Comparison of ENCODE assay signal across 14 cellular contexts in the genomic region with DNA sequence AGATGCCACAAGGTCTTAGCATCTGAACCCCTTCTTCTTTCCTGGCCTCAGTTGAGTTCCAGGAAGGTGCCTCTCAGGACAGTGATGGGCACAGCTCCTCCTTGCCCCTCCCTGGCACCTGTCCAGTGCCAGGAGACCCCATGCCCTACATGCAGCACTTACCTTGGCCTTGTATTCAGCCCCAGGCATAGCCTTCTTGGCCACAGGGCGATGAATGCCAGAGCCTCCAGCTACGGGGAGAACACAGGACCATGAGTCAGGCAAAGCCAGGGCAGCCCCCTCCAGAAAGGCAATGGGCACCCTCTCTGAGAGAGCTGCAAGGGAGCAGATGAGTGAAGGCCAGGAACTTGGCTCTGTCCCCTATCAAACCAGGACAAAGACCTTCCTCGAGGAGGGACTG. TPM values are rescaled to one million over a fixed set of nuclear protein-coding genes. Genes with fewer than 3 reads are reported as not detected.
DNase-seq lines count a peak whose midpoint lies in the region; ATAC-seq lines count a peak whose summit lies in the region.
"Had no signal": no experiment of that assay in that cellular context is flagged by ENCODE, and none has a peak within 500 bp of the region (broad histone marks: within the 10 kb centered on the region; RNA-seq: fewer than 3 reads in every experiment).

No MANE protein-coding gene starts in this region.

- intact Hi-C loops in dendritic cell treated with granulocyte-macrophage colony-stimulating factor and Interleukin-4, amounts not matched to agents 40 ng/mL and 50 ng/mL, for 4 days (cut with micrococcal nuclease): no loop called here
- intact Hi-C loops in activated CD4-positive, alpha-beta T cell treated with anti-CD3 and anti-CD28 coated beads for 36 hours (cut with DNase I, micrococcal nuclease): loop anchor here in 1 of 2 experiments (10.0 kb wide), 1 partner anchor 284 kb away; no protein-coding TSS in a partner anchor

- peak overlapping the region; percentile 26; the same call in 1 of the 2 replicates for H3K27ac ChIP-seq in BLaER1
- H3K27ac ChIP-seq in BLaER1 treated with 17β-estradiol and CSF1 and Interleukin-3, amounts not matched to agents 10 nM and 100 nM: peak overlapping the region; percentile 54 to 100 (median 99); a peak in 21 of 22 replicates

- H3K27me3 ChIP-seq in BLaER1: no peaks in the 10 kb centered on the region
- H3K27me3 ChIP-seq in BLaER1 treated with 17β-estradiol and CSF1 and Interleukin-3, amounts not matched to agents 10 nM and 100 nM: no peaks in the 10 kb centered on the region
- H3K27me3 ChIP-seq: BE2C had no signal

- H3K27me3 Mint-ChIP-seq in dendritic cell treated with granulocyte-macrophage colony-stimulating factor and Interleukin-4, amounts not matched to agents 40 ng/mL and 50 ng/mL, for 4 days: no peaks in the 10 kb centered on the region
- H3K27me3 Mint-ChIP-seq in memory B cell: no peaks in the 10 kb centered on the region
- no peaks in the 10 kb centered on the region for H3K27me3 Mint-ChIP-seq in activated CD4-positive, alpha-beta T cell treated with anti-CD3 and anti-CD28 coated beads for 36 hours

- no peak for ATAC-seq in memory B cell (ENCODE audit: low read depth)
- no peak for ATAC-seq in activated CD4-positive, alpha-beta T cell treated with anti-CD3 and anti-CD28 coated beads for 36 hours
- ATAC-seq: CD8-positive, alpha-beta T cell had no signal

- H3K9me3 Mint-ChIP-seq in dendritic cell treated with granulocyte-macrophage colony-stimulating factor and Interleukin-4, amounts not matched to agents 40 ng/mL and 50 ng/mL, for 4 days: no peaks in the 10 kb centered on the region
- no peaks in the 10 kb centered on the region for H3K9me3 Mint-ChIP-seq in memory B cell
- no peaks in the 10 kb centered on the region for H3K9me3 Mint-ChIP-seq in activated CD4-positive, alpha-beta T cell treated with anti-CD3 and anti-CD28 coated beads for 36 hours (ENCODE audit: low read depth)
- H3K9me3 Mint-ChIP-seq: CD8-positive, alpha-beta T cell had no signal

- DNase-seq in memory B cell (ENCODE audit: low spot score in 2 of 2) (no peak), G401 (ENCODE audit: low spot score) (no peak), T-helper 2 cell (no peak)
- no peak for DNase-seq in activated CD4-positive, alpha-beta T cell treated with anti-CD3 and anti-CD28 coated beads for 36 hours
- DNase-seq: ACHN; BE2C; Calu3; CD8-positive, alpha-beta T cell; DND-41; EL had no signal

- H3K4me2 ChIP-seq in BLaER1: no peak overlapping the region
- peak overlapping the region in 5 of 11 experiments; percentile 59 to 82 (median 75); a peak in 10 of 22 replicates for H3K4me2 ChIP-seq in BLaER1 treated with 17β-estradiol and CSF1 and Interleukin-3, amounts not matched to agents 10 nM and 100 nM

- H3K4me1 Mint-ChIP-seq in dendritic cell treated with granulocyte-macrophage colony-stimulating factor and Interleukin-4, amounts not matched to agents 40 ng/mL and 50 ng/mL, for 4 days (ENCODE audit: low read depth): peaks cover 92% of the 10 kb centered on the region
- H3K4me1 Mint-ChIP-seq in memory B cell: no peaks in the 10 kb centered on the region
- H3K4me1 Mint-ChIP-seq in activated CD4-positive, alpha-beta T cell treated with anti-CD3 and anti-CD28 coated beads for 36 hours: no peaks in the 10 kb centered on the region

- in situ Hi-C loops in G401 (cut with HindIII; ENCODE audit: low sequenced_read_pairs): no loop called here

- H3K9me3 ChIP-seq in BLaER1: no peaks in the 10 kb centered on the region
- H3K9me3 ChIP-seq in BLaER1 treated with 17β-estradiol and CSF1 and Interleukin-3, amounts not matched to agents 10 nM and 100 nM (replicated peaks in 1 of 11): no peaks in the 10 kb centered on the region
- H3K9me3 ChIP-seq: BE2C, HAP-1 had no signal

- H3K36me3 ChIP-seq in BLaER1: peaks cover 60% of the 10 kb centered on the region
- peaks cover 44 to 100% (median 94%) of the 10 kb centered on the region in 11 experiments for H3K36me3 ChIP-seq in BLaER1 treated with 17β-estradiol and CSF1 and Interleukin-3, amounts not matched to agents 10 nM and 100 nM

- peaks cover 66% of the 10 kb centered on the region for H3K36me3 Mint-ChIP-seq in dendritic cell treated with granulocyte-macrophage colony-stimulating factor and Interleukin-4, amounts not matched to agents 40 ng/mL and 50 ng/mL, for 4 days (ENCODE audit: low read depth)
- peaks cover 14% of the 10 kb centered on the region for H3K36me3 Mint-ChIP-seq in memory B cell
- peaks cover 26% of the 10 kb centered on the region for H3K36me3 Mint-ChIP-seq in activated CD4-positive, alpha-beta T cell treated with anti-CD3 and anti-CD28 coated beads for 36 hours (ENCODE audit: low read depth)

- POLR2A ChIA-PET in activated CD4-positive, alpha-beta T cell treated with anti-CD3 and anti-CD28 coated beads for 36 hours (lab: Charles Lee): interaction anchor here (0.6 kb wide), 1 partner anchor 210 kb away, joined by 7 read pairs; no protein-coding TSS in a partner anchor

- H3K4me1 ChIP-seq in BLaER1: peaks cover 36% of the 10 kb centered on the region
- peaks cover 35 to 100% (median 88%) of the 10 kb centered on the region in 10 experiments for H3K4me1 ChIP-seq in BLaER1 treated with 17β-estradiol and CSF1 and Interleukin-3, amounts not matched to agents 10 nM and 100 nM
- H3K4me1 ChIP-seq: BE2C, HAP-1 had no signal

- H3K4me3 Mint-ChIP-seq in dendritic cell treated with granulocyte-macrophage colony-stimulating factor and Interleukin-4, amounts not matched to agents 40 ng/mL and 50 ng/mL, for 4 days: no peak overlapping the region
- no peak overlapping the region for H3K4me3 Mint-ChIP-seq in memory B cell
- H3K4me3 Mint-ChIP-seq in activated CD4-positive, alpha-beta T cell treated with anti-CD3 and anti-CD28 coated beads for 36 hours: no peak overlapping the region
- H3K4me3 Mint-ChIP-seq: CD8-positive, alpha-beta T cell had no signal

- no peaks in the 10 kb centered on the region for H4K20me1 ChIP-seq in BLaER1
- no peaks in the 10 kb centered on the region for H4K20me1 ChIP-seq in BLaER1 treated with 17β-estradiol and CSF1 and Interleukin-3, amounts not matched to agents 10 nM and 100 nM

- peak overlapping the region; percentile 72 for H3K27ac Mint-ChIP-seq in dendritic cell treated with granulocyte-macrophage colony-stimulating factor and Interleukin-4, amounts not matched to agents 40 ng/mL and 50 ng/mL, for 4 days
- peak overlapping the region; percentile 48 for H3K27ac Mint-ChIP-seq in memory B cell
- H3K27ac Mint-ChIP-seq in activated CD4-positive, alpha-beta T cell treated with anti-CD3 and anti-CD28 coated beads for 36 hours: no peak overlapping the region
- H3K27ac Mint-ChIP-seq: CD8-positive, alpha-beta T cell had no signal

- no peak overlapping the region for H3K9ac ChIP-seq in BLaER1
- peak overlapping the region in 10 of 11 experiments; percentile 14 to 88 (median 38); a peak in 15 of 22 replicates for H3K9ac ChIP-seq in BLaER1 treated with 17β-estradiol and CSF1 and Interleukin-3, amounts not matched to agents 10 nM and 100 nM

- H3K4me3 ChIP-seq in BLaER1: no peak overlapping the region
- H3K4me3 ChIP-seq in BLaER1 treated with 17β-estradiol and CSF1 and Interleukin-3, amounts not matched to agents 10 nM and 100 nM: no peak overlapping the region
- H3K4me3 ChIP-seq: HAP-1 had no signal

- CTCF ChIA-PET in activated CD4-positive, alpha-beta T cell treated with anti-CD3 and anti-CD28 coated beads for 36 hours (lab: Charles Lee): interaction anchor here (1.2 to 1.3 kb wide), 2 partner anchors 26 to 79 kb away, joined by 3 to 4 read pairs; no protein-coding TSS in a partner anchor

RNA-seq across cellular contexts. Expression of a gene that starts 24.3 kb away (rescaled TPM):
- 29.7 and 41.2 TPM in 2 replicates for total RNA-seq in G401 (2014; rRNA removed; shearing (Covaris generic))
- total RNA-seq in activated CD4-positive, alpha-beta T cell treated with anti-CD3 and anti-CD28 coated beads for 36 hours: 1 to 10 TPM; 3.0 to 4.3 TPM

RNA-seq across cellular contexts. Expression of a gene that starts 39.7 kb away (rescaled TPM):
- total RNA-seq in G401 (2014; rRNA removed; shearing (Covaris generic)): 12.1 and 13.2 TPM in 2 replicates
- 1 to 10 TPM; 1.3 to 1.8 TPM for total RNA-seq in activated CD4-positive, alpha-beta T cell treated with anti-CD3 and anti-CD28 coated beads for 36 hours

RNA-seq across cellular contexts. Expression of a gene that starts 42.4 kb away (rescaled TPM):
- total RNA-seq in G401 (2014; rRNA removed; shearing (Covaris generic)): 35.1 and 41.4 TPM in 2 replicates
- total RNA-seq in activated CD4-positive, alpha-beta T cell treated with anti-CD3 and anti-CD28 coated beads for 36 hours: 10 to 100 TPM; 45.9 to 49.4 TPM
